In genomic region chr10:64586930-64587503, GRCh38 we compare ENCODE assay signal across 21 cellular contexts.
A peak's percentile ranks its signal among the peaks of the same experiment; 100 is the strongest.
DNase-seq lines count a peak whose midpoint lies in the region; ATAC-seq, FAIRE-seq and TF ChIP-seq lines count a peak whose summit lies in the region.
"Had no signal": no experiment of that assay in that cellular context is flagged by ENCODE, and none has a peak within 500 bp of the region (broad histone marks: within the 10 kb centered on the region; RNA-seq: fewer than 3 reads in every experiment).

No MANE protein-coding gene starts in this region.

- CTCF ChIA-PET in HepG2 (lab: Yijun Ruan, JAX; ENCODE audit: low intra/inter-chr PET ratio, low total read pairs), result no interaction called here

- BruUV-seq in HepG2 (replicated peaks; lab: Mats Ljungman, UMichigan), result no TSS peak

- H3K9me3 Mint-ChIP-seq in activated naive CD4-positive, alpha-beta T cell treated with anti-CD3 and anti-CD28 coated beads, Interleukin-2, amount 50 U/mL, for 72 hours, result peaks cover 18 to 28% of the 10 kb centered on the region in 2 donors

- H3K4me1 ChIP-seq in HepG2 (ENCODE audit: insufficient read depth, low read length) (no peaks in the 10 kb centered on the region), right lobe of liver (no peaks in the 10 kb centered on the region), adrenal gland (replicated peaks in 1 of 2) (no peaks in the 10 kb centered on the region)
- H3K4me1 ChIP-seq: BLaER1 treated with 17β-estradiol and CSF1 and Interleukin-3, amounts not matched to agents 10 nM and 100 nM had no signal

- no peak overlapping the region for H3K4me2 ChIP-seq in HepG2 (ENCODE audit: low read depth, low read length)
- H3K4me2 ChIP-seq: BLaER1 treated with 17β-estradiol and CSF1 and Interleukin-3, amounts not matched to agents 10 nM and 100 nM; PC-9 had no signal

- FAIRE-seq in HepG2 (lab: Jason Lieb, UNC), result no peak
- FAIRE-seq: A204.1, GM12878 had no signal

- H3K27ac ChIP-seq in HepG2 (ENCODE audit: extremely low read length, insufficient read depth, low read length), result no peak overlapping the region
- H3K27ac ChIP-seq in right lobe of liver, result no peak overlapping the region
- H3K27ac ChIP-seq in adrenal gland, result no peak overlapping the region
- H3K27ac ChIP-seq: BLaER1 treated with 17β-estradiol and CSF1 and Interleukin-3, amounts not matched to agents 10 nM and 100 nM; PC-9 had no signal

- H2AFZ ChIP-seq in HepG2 (ENCODE audit: low read length), result no peak overlapping the region
- H2AFZ ChIP-seq: PC-9 had no signal

- no peak for TF ChIP-seq RAD21 in HepG2 (CRISPR knock-in tag; IDR thresholded peaks at IDR 0.05)

- no peaks in the 10 kb centered on the region for H3K27me3 ChIP-seq in HepG2 (ENCODE audit: control insufficient read depth in 1 of 2, insufficient read depth in 2 of 2, low read length in 2 of 2)
- H3K27me3 ChIP-seq in right lobe of liver, result no peaks in the 10 kb centered on the region
- no peaks in the 10 kb centered on the region for H3K27me3 ChIP-seq in adrenal gland
- H3K27me3 ChIP-seq: BLaER1 treated with 17β-estradiol and CSF1 and Interleukin-3, amounts not matched to agents 10 nM and 100 nM had no signal

- H3K4me1 Mint-ChIP-seq in T-helper 17 cell, result no peaks in the 10 kb centered on the region

- TF ChIP-seq CTCF in HepG2 (CRISPR knock-in tag; IDR thresholded peaks at IDR 0.05) (no peak), right lobe of liver (IDR thresholded peaks at IDR 0.05) (no peak), epithelial cell of esophagus (IDR thresholded peaks at IDR 0.05; ENCODE audit: insufficient read depth, low read depth, low read length, missing control alignments) (no peak), adrenal gland (IDR thresholded peaks at IDR 0.05) (no peak)

- H4K20me1 ChIP-seq in HepG2 (ENCODE audit: insufficient read depth, low read length), result no peaks in the 10 kb centered on the region
- H4K20me1 ChIP-seq: BLaER1 treated with 17β-estradiol and CSF1 and Interleukin-3, amounts not matched to agents 10 nM and 100 nM had no signal

- H3K27ac Mint-ChIP-seq in activated naive CD4-positive, alpha-beta T cell treated with anti-CD3 and anti-CD28 coated beads, Interleukin-2, amount 50 U/mL, for 72 hours, result no peak overlapping the region
- no peak overlapping the region for H3K27ac Mint-ChIP-seq in T-helper 17 cell
- H3K27ac Mint-ChIP-seq: CD8-positive, alpha-beta T cell had no signal

- no peaks in the 10 kb centered on the region for H3K27me3 Mint-ChIP-seq in T-helper 17 cell

- H3K4me3 Mint-ChIP-seq in T-helper 17 cell, result no peak overlapping the region
- H3K4me3 Mint-ChIP-seq: CD8-positive, alpha-beta T cell had no signal

- TF ChIP-seq EP300 in HepG2 (IDR thresholded peaks at IDR 0.05; ENCODE audit: low read depth in 2 of 2, low read length in 2 of 2), result no peak
- no peak for TF ChIP-seq EP300 in HepG2 (CRISPR knock-in tag; IDR thresholded peaks at IDR 0.05; ENCODE audit: borderline replicate concordance)

- no peak for ATAC-seq in HepG2
- no peak for ATAC-seq in right lobe of liver
- ATAC-seq in activated naive CD4-positive, alpha-beta T cell treated with anti-CD3 and anti-CD28 coated beads, Interleukin-2, amount 50 U/mL, for 72 hours, result no peak
- ATAC-seq in T-helper 17 cell, result no peak
- ATAC-seq: CD8-positive, alpha-beta T cell; GM12878 had no signal

- POLR2A ChIA-PET in HepG2 (lab: Yijun Ruan, JAX), result no interaction called here

- H3K4me3 ChIP-seq in HepG2 (replicated peaks in 1 of 3; ENCODE audit: insufficient read depth in 1 of 3, low read depth in 2 of 3, low read length in 3 of 3) (no peak overlapping the region), right lobe of liver (no peak overlapping the region), epithelial cell of esophagus (ENCODE audit: low read length) (no peak overlapping the region), adrenal gland (no peak overlapping the region)
- H3K4me3 ChIP-seq: BLaER1 treated with 17β-estradiol and CSF1 and Interleukin-3, amounts not matched to agents 10 nM and 100 nM; GM12878; PC-9 had no signal

- H3K9me3 ChIP-seq in HepG2 (ENCODE audit: low read length) (no peaks in the 10 kb centered on the region), right lobe of liver (no peaks in the 10 kb centered on the region), T-helper 17 cell (ENCODE audit: control insufficient read depth, low read length, poor library complexity, severe bottlenecking) (no peaks in the 10 kb centered on the region), adrenal gland (replicated peaks in 1 of 3) (no peaks in the 10 kb centered on the region)
- H3K9me3 ChIP-seq: BLaER1 treated with 17β-estradiol and CSF1 and Interleukin-3, amounts not matched to agents 10 nM and 100 nM had no signal

- TF ChIP-seq POLR2A in HepG2 (IDR thresholded peaks at IDR 0.05; ENCODE audit: insufficient read depth in 1 of 2, low read depth in 2 of 2, low read length in 2 of 2), result no peak
- no peak for TF ChIP-seq POLR2A in right lobe of liver (IDR thresholded peaks at IDR 0.05)
- no peak for TF ChIP-seq POLR2A in adrenal gland (IDR thresholded peaks at IDR 0.05)

- H3K36me3 ChIP-seq in HepG2 (replicated peaks in 1 of 2; ENCODE audit: control insufficient read depth in 1 of 2, insufficient read depth in 2 of 2, low read length in 2 of 2) (no peaks in the 10 kb centered on the region), right lobe of liver (no peaks in the 10 kb centered on the region), adrenal gland (replicated peaks in 1 of 2) (no peaks in the 10 kb centered on the region)
- H3K36me3 ChIP-seq: BLaER1 treated with 17β-estradiol and CSF1 and Interleukin-3, amounts not matched to agents 10 nM and 100 nM had no signal

- peaks cover 0 to 5% of the 10 kb centered on the region in 2 donors for H3K36me3 Mint-ChIP-seq in activated naive CD4-positive, alpha-beta T cell treated with anti-CD3 and anti-CD28 coated beads, Interleukin-2, amount 50 U/mL, for 72 hours
- H3K36me3 Mint-ChIP-seq in T-helper 17 cell (ENCODE audit: low read depth), result no peaks in the 10 kb centered on the region
- H3K36me3 Mint-ChIP-seq: CD8-positive, alpha-beta T cell had no signal

- in situ Hi-C loops in HepG2 (cut with HindIII; ENCODE audit: extremely low pct_ligation_motif_present, low pct_unique_long_range_greater_than_20kb), result no loop called here

- 28% methylated on average over 2 of the region's 2 CpGs for WGBS in HepG2 (ENCODE audit: low lambda C conversion rate)
- 58% methylated on average over 2 of the region's 2 CpGs for WGBS in right lobe of liver (ENCODE audit: insufficient coverage, low coverage, low lambda C conversion rate, missing lambda C conversion rate)
- 39 to 67% (median 44%) methylated on average over 2 of the region's 2 CpGs for WGBS in adrenal gland, 4 donors

- DNase-seq in HepG2 (ENCODE audit: low spot score), result no peak
- no peak for DNase-seq in right lobe of liver
- DNase-seq in epithelial cell of esophagus (ENCODE audit: low read depth), result peak; percentile 2
- DNase-seq in activated naive CD4-positive, alpha-beta T cell treated with anti-CD3 and anti-CD28 coated beads, Interleukin-2, amount 50 U/mL, for 72 hours (ENCODE audit: low spot score in 2 of 2), result no peak
- no peak for DNase-seq in T-helper 17 cell
- DNase-seq in adrenal gland, result no peak
- DNase-seq: Calu3; CD8-positive, alpha-beta T cell; EL; H7; KBM-7; MV-4-11; NCI-H1417; NCI-H187 treated with DMSO at 0.1 percent for 48 hours; NCI-H2227 treated with DMSO at 0.1 percent for 48 hours; NCI-H510A treated with DMSO at 0.1 percent for 48 hours; PC-9 had no signal

- no peak overlapping the region for H3K9ac ChIP-seq in HepG2 (ENCODE audit: insufficient read depth, low read depth, low read length)
- H3K9ac ChIP-seq: BLaER1 treated with 17β-estradiol and CSF1 and Interleukin-3, amounts not matched to agents 10 nM and 100 nM had no signal

- H3K79me2 ChIP-seq in HepG2 (ENCODE audit: insufficient read depth, low read length), result no peaks in the 10 kb centered on the region

- intact Hi-C loops in HepG2 (cut with micrococcal nuclease; ENCODE audit: unreplicated experiment), result no loop called here
- intact Hi-C loops in right lobe of liver (cut with DNase I), result no loop called here
- intact Hi-C loops in adrenal gland (cut with DNase I), result no loop called here

TF ChIP-seq in HepG2, 621 proteins besides CTCF, POLR2A, EP300 and RAD21 (continues in another document):
- TF ChIP-seq, protein P1, sequence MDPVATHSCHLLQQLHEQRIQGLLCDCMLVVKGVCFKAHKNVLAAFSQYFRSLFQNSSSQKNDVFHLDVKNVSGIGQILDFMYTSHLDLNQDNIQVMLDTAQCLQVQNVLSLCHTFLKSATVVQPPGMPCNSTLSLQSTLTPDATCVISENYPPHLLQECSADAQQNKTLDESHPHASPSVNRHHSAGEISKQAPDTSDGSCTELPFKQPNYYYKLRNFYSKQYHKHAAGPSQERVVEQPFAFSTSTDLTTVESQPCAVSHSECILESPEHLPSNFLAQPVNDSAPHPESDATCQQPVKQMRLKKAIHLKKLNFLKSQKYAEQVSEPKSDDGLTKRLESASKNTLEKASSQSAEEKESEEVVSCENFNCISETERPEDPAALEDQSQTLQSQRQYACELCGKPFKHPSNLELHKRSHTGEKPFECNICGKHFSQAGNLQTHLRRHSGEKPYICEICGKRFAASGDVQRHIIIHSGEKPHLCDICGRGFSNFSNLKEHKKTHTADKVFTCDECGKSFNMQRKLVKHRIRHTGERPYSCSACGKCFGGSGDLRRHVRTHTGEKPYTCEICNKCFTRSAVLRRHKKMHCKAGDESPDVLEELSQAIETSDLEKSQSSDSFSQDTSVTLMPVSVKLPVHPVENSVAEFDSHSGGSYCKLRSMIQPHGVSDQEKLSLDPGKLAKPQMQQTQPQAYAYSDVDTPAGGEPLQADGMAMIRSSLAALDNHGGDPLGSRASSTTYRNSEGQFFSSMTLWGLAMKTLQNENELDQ (CRISPR knock-in tag; IDR thresholded peaks at IDR 0.05; ENCODE audit: borderline replicate concordance), result no peak

TF ChIP-seq in PFSK-1, 5 proteins besides CTCF, POLR2A, EP300 and RAD21 (continues in another document):
- no peak for TF ChIP-seq POLR2AphosphoS5 (IDR thresholded peaks at IDR 0.05; ENCODE audit: low read depth, low read length)
- TF ChIP-seq TAF1 (IDR thresholded peaks at IDR 0.05; ENCODE audit: borderline replicate concordance, insufficient read depth, low read length), result no peak
